Comparison of ENCODE assay signal across 10 cellular contexts in genomic region chr4:84497220-84497834, GRCh38. TPM values are rescaled to one million over a fixed set of nuclear protein-coding genes. Genes with fewer than 3 reads are reported as not detected.
DNase-seq lines count a peak whose midpoint lies in the region; ATAC-seq, FAIRE-seq and TF ChIP-seq lines count a peak whose summit lies in the region.
"Had no signal": no experiment of that assay in that cellular context is flagged by ENCODE, and none has a peak within 500 bp of the region (broad histone marks: within the 10 kb centered on the region; RNA-seq: fewer than 3 reads in every experiment).

No MANE protein-coding gene starts in this region.

- FAIRE-seq in kidney (lab: Jason Lieb, UNC) (no peak), HTR-8/SVneo (lab: Jason Lieb, UNC) (no peak)

- POLR2A ChIA-PET in activated naive CD8-positive, alpha-beta T cell treated with anti-CD3 and anti-CD28 coated beads, Interleukin-2, amount 10 ng/mL, durations not matched to agents 7 days and 5 days (lab: Charles Lee), result no interaction called here

- peaks cover 27% of the 10 kb centered on the region for H3K4me1 Mint-ChIP-seq in activated naive CD8-positive, alpha-beta T cell (ENCODE audit: low read depth)
- peaks cover 13% of the 10 kb centered on the region for H3K4me1 Mint-ChIP-seq in activated naive CD8-positive, alpha-beta T cell treated with anti-CD3 and anti-CD28 coated beads for 36 hours
- H3K4me1 Mint-ChIP-seq in activated naive CD8-positive, alpha-beta T cell treated with anti-CD3 and anti-CD28 coated beads, Interleukin-2, amount 10 ng/mL, durations not matched to agents 7 days and 5 days, result peaks cover 15% of the 10 kb centered on the region
- peaks cover 32% of the 10 kb centered on the region for H3K4me1 Mint-ChIP-seq in type B pancreatic cell (ENCODE audit: unreplicated experiment)

- peaks cover 5% of the 10 kb centered on the region for H3K36me3 Mint-ChIP-seq in activated naive CD8-positive, alpha-beta T cell
- H3K36me3 Mint-ChIP-seq in activated naive CD8-positive, alpha-beta T cell treated with anti-CD3 and anti-CD28 coated beads for 36 hours, result peaks cover 4% of the 10 kb centered on the region
- H3K36me3 Mint-ChIP-seq in activated naive CD8-positive, alpha-beta T cell treated with anti-CD3 and anti-CD28 coated beads, Interleukin-2, amount 10 ng/mL, durations not matched to agents 7 days and 5 days, result no peaks in the 10 kb centered on the region
- H3K36me3 Mint-ChIP-seq in type B pancreatic cell, result peaks cover 14% of the 10 kb centered on the region

- peak; percentile 27 for ATAC-seq in activated naive CD8-positive, alpha-beta T cell treated with anti-CD3 and anti-CD28 coated beads, Interleukin-2, amount 10 ng/mL, durations not matched to agents 7 days and 5 days (ENCODE audit: low read depth)
- no peak for ATAC-seq in HG02981 (IDR thresholded peaks at IDR 0.05; ENCODE audit: unreplicated experiment)

- H3K9me3 Mint-ChIP-seq in activated naive CD8-positive, alpha-beta T cell (ENCODE audit: low read depth), result no peaks in the 10 kb centered on the region
- peaks cover 17% of the 10 kb centered on the region for H3K9me3 Mint-ChIP-seq in activated naive CD8-positive, alpha-beta T cell treated with anti-CD3 and anti-CD28 coated beads for 36 hours
- peaks cover 6% of the 10 kb centered on the region for H3K9me3 Mint-ChIP-seq in activated naive CD8-positive, alpha-beta T cell treated with anti-CD3 and anti-CD28 coated beads, Interleukin-2, amount 10 ng/mL, durations not matched to agents 7 days and 5 days
- no peaks in the 10 kb centered on the region for H3K9me3 Mint-ChIP-seq in type B pancreatic cell

- intact Hi-C loops in kidney (cut with DNase I), result no loop called here

- no peak overlapping the region for H3K9ac ChIP-seq in kidney (ENCODE audit: low read length in 2 of 2)

- H3K4me1 ChIP-seq in kidney (ENCODE audit: control insufficient read depth in 1 of 2, insufficient read depth in 1 of 2, low read depth in 1 of 2, low read length in 2 of 2), result peaks cover 0 to 11% of the 10 kb centered on the region in 2 donors

- H3K27ac ChIP-seq in kidney (ENCODE audit: low read depth in 2 of 2, low read length in 2 of 2), result no peak overlapping the region

- no peak for TF ChIP-seq CTCF in kidney (IDR thresholded peaks at IDR 0.05; ENCODE audit: borderline replicate concordance, extremely low read depth, insufficient read depth)
- no peak for TF ChIP-seq CTCF in type B pancreatic cell (conservative IDR thresholded peaks at IDR 0.05)

- H3K4me3 Mint-ChIP-seq in activated naive CD8-positive, alpha-beta T cell, result peak overlapping the region; percentile 61
- no peak overlapping the region for H3K4me3 Mint-ChIP-seq in activated naive CD8-positive, alpha-beta T cell treated with anti-CD3 and anti-CD28 coated beads for 36 hours
- H3K4me3 Mint-ChIP-seq in activated naive CD8-positive, alpha-beta T cell treated with anti-CD3 and anti-CD28 coated beads, Interleukin-2, amount 10 ng/mL, durations not matched to agents 7 days and 5 days, result peak overlapping the region; percentile 13
- H3K4me3 Mint-ChIP-seq in type B pancreatic cell, result peak overlapping the region; percentile 83

- H3K9me3 ChIP-seq in kidney (ENCODE audit: control insufficient read depth in 1 of 2, low read length in 2 of 2), result no peaks in the 10 kb centered on the region
- H3K9me3 ChIP-seq: thyroid gland had no signal

- peaks cover 59% of the 10 kb centered on the region for H3K27me3 Mint-ChIP-seq in activated naive CD8-positive, alpha-beta T cell
- H3K27me3 Mint-ChIP-seq in activated naive CD8-positive, alpha-beta T cell treated with anti-CD3 and anti-CD28 coated beads for 36 hours, result peaks cover 97% of the 10 kb centered on the region
- peaks cover 88% of the 10 kb centered on the region for H3K27me3 Mint-ChIP-seq in activated naive CD8-positive, alpha-beta T cell treated with anti-CD3 and anti-CD28 coated beads, Interleukin-2, amount 10 ng/mL, durations not matched to agents 7 days and 5 days
- peaks cover 93% of the 10 kb centered on the region for H3K27me3 Mint-ChIP-seq in type B pancreatic cell

- H3K36me3 ChIP-seq in kidney (ENCODE audit: control insufficient read depth in 1 of 2, insufficient read depth in 2 of 2, low read length in 2 of 2), result no peaks in the 10 kb centered on the region

- H3K27ac Mint-ChIP-seq in activated naive CD8-positive, alpha-beta T cell, result no peak overlapping the region
- H3K27ac Mint-ChIP-seq in activated naive CD8-positive, alpha-beta T cell treated with anti-CD3 and anti-CD28 coated beads for 36 hours, result no peak overlapping the region
- H3K27ac Mint-ChIP-seq in activated naive CD8-positive, alpha-beta T cell treated with anti-CD3 and anti-CD28 coated beads, Interleukin-2, amount 10 ng/mL, durations not matched to agents 7 days and 5 days, result no peak overlapping the region
- peak overlapping the region; percentile 78 for H3K27ac Mint-ChIP-seq in type B pancreatic cell

- DNase-seq in activated naive CD8-positive, alpha-beta T cell treated with anti-CD3 and anti-CD28 coated beads for 36 hours, result no peak
- no peak for DNase-seq in activated naive CD8-positive, alpha-beta T cell treated with anti-CD3 and anti-CD28 coated beads, Interleukin-2, amount 10 ng/mL, durations not matched to agents 7 days and 5 days
- DNase-seq in kidney, result peak; percentile 76
- DNase-seq in type B pancreatic cell (ENCODE audit: extremely low spot score, unreplicated experiment), result no peak
- no peak for DNase-seq in HTR-8/SVneo (ENCODE audit: insufficient read length, low spot score)
- DNase-seq in NCI-H1048 (lab: John Stamatoyannopoulos, UW), result no peak
- DNase-seq: GF-D8 had no signal

- H3K4me3 ChIP-seq in kidney (ENCODE audit: low read length in 2 of 2), result no peak overlapping the region

RNA-seq across cellular contexts. Expression of gene NKX6-1, which starts 1.8 kb away (rescaled TPM):
- not detected for total RNA-seq in activated naive CD8-positive, alpha-beta T cell treated with anti-CD3 and anti-CD28 coated beads for 36 hours
- total RNA-seq in activated naive CD8-positive, alpha-beta T cell treated with anti-CD3 and anti-CD28 coated beads, Interleukin-2, amount 10 ng/mL, durations not matched to agents 7 days and 5 days, result not detected
- total RNA-seq in kidney (0.35 TPM), type B pancreatic cell (ENCODE audit: low replicate concordance) (14.4 and 14.9 TPM in 2 replicates)
- not detected for polyA plus RNA-seq in kidney (ENCODE audit: insufficient read depth, low read depth, low replicate concordance)

Comparison
In these comparisons a context has a peak if more than half of its experiments do, and no peak if none do; other contexts are left out.
1. RNA of gene NKX6-1, which starts 1.8 kb away (total RNA-seq): 14.4 to 14.9 TPM in type B pancreatic cell; 0.35 TPM in kidney (single experiment), not detected in activated naive CD8-positive, alpha-beta T cell treated with anti-CD3 and anti-CD28 coated beads for 36 hours and not detected in activated naive CD8-positive, alpha-beta T cell treated with anti-CD3 and anti-CD28 coated beads, Interleukin-2, amount 10 ng/mL, durations not matched to agents 7 days and 5 days; every median in the first group is over 10 times any median in the second.